In the genomic region with DNA sequence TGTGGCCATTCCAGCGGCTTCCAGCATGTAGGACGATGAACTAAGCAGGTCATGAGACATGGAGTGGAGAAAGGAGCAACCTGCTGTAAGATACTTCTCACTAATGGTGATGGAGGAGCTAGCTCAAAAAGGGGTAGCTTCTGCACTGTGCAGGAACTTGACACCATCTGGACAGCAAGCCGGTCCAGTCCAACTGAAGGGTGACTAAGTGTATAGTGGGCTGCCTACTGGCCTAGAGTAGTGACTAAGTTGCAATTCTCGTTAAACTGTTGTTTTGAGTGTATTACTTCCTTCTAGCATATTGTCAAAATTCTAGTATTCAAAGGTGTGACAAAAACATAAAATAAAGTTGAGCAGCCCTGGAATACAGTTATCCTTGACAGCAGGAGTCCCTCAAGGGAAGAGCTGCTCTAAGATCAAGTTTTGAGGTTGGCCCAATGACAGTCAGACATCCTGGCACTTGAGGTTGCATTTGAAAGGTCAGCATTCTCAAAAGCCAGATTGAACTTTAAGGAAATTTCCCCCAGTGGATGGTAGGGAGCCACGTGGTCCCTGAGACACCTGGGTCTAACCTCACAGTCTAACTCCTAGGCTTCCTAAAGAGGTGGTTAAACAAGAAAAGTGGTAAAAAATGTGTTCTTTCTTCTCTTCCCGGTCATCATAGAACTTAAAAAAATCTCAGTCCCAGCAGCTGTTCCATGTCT, we compare ENCODE assay signal across 1 cellular context.
TF ChIP-seq lines count a peak whose summit lies in the region.

No MANE protein-coding gene starts in this region.

TF ChIP-seq in A549, 52 proteins besides CTCF, POLR2A, EP300 and RAD21:
- TF ChIP-seq PBX3 (IDR thresholded peaks at IDR 0.05) (no peak), NPAS2 (CRISPR knock-in tag; IDR thresholded peaks at IDR 0.05; ENCODE audit: borderline replicate concordance) (no peak), CBX2 (IDR thresholded peaks at IDR 0.05; ENCODE audit: borderline replicate concordance, low read depth) (no peak), GATA3 (IDR thresholded peaks at IDR 0.05; ENCODE audit: borderline replicate concordance) (no peak), HOXB13 (CRISPR knock-in tag; IDR thresholded peaks at IDR 0.05; ENCODE audit: low read depth) (no peak), RCOR1 (IDR thresholded peaks at IDR 0.05; ENCODE audit: low read depth, low read length) (no peak), TFCP2L1 (CRISPR knock-in tag; IDR thresholded peaks at IDR 0.05) (no peak), ZNF302 (CRISPR knock-in tag; IDR thresholded peaks at IDR 0.05) (no peak), KDM5A (IDR thresholded peaks at IDR 0.05) (no peak), JUNB (IDR thresholded peaks at IDR 0.05) (no peak), EHF (CRISPR knock-in tag; IDR thresholded peaks at IDR 0.05) (no peak)
- TF ChIP-seq, protein P1, sequence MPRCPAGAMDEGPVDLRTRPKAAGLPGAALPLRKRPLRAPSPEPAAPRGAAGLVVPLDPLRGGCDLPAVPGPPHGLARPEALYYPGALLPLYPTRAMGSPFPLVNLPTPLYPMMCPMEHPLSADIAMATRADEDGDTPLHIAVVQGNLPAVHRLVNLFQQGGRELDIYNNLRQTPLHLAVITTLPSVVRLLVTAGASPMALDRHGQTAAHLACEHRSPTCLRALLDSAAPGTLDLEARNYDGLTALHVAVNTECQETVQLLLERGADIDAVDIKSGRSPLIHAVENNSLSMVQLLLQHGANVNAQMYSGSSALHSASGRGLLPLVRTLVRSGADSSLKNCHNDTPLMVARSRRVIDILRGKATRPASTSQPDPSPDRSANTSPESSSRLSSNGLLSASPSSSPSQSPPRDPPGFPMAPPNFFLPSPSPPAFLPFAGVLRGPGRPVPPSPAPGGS (IDR thresholded peaks at IDR 0.05): no peak
- TF ChIP-seq, protein P2, sequence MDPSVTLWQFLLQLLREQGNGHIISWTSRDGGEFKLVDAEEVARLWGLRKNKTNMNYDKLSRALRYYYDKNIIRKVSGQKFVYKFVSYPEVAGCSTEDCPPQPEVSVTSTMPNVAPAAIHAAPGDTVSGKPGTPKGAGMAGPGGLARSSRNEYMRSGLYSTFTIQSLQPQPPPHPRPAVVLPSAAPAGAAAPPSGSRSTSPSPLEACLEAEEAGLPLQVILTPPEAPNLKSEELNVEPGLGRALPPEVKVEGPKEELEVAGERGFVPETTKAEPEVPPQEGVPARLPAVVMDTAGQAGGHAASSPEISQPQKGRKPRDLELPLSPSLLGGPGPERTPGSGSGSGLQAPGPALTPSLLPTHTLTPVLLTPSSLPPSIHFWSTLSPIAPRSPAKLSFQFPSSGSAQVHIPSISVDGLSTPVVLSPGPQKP (IDR thresholded peaks at IDR 0.05; ENCODE audit: low read depth, low read length): no peak
